Comparison of ENCODE assay signal across 19 cellular contexts in the genomic region with DNA sequence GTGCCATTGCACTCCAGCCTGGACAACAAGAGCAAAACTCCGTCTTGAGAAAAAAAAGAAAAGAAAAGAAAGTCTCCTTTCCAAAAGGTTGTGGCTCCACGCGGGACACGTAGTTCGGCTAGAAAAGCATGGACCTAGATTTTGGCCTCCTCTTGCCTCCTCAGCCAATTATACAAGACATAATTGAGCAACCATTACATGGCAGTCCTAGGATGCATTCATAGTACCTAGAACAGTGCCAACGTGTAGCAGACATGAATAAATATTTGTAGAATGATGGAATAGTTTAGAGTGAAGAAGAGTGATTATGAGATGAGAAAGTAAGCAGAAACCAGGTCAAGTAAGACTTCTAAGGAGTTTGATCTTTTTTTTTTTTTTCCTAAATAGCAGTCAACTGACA.
DNase-seq lines count a peak whose midpoint lies in the region; ATAC-seq and TF ChIP-seq lines count a peak whose summit lies in the region.
"Had no signal": no experiment of that assay in that cellular context is flagged by ENCODE, and none has a peak within 500 bp of the region (broad histone marks: within the 10 kb centered on the region; RNA-seq: fewer than 3 reads in every experiment).

No MANE protein-coding gene starts in this region.

- peak overlapping the region; percentile 77; the same call in 1 of the 2 replicates for H3K27ac ChIP-seq in C4-2B
- H3K27ac ChIP-seq in DOHH2 (ENCODE audit: low read depth, low read length): no peak overlapping the region
- H3K27ac ChIP-seq in naive thymus-derived CD4-positive, alpha-beta T cell (ENCODE audit: low read depth, low read length): no peak overlapping the region
- H3K27ac ChIP-seq in dorsolateral prefrontal cortex: peak overlapping the region in 1 of 59 donors; percentile 17

- no peaks in the 10 kb centered on the region for H3K36me3 ChIP-seq in DOHH2 (ENCODE audit: control insufficient read depth, low read length)
- no peaks in the 10 kb centered on the region for H3K36me3 ChIP-seq in naive thymus-derived CD4-positive, alpha-beta T cell (ENCODE audit: control insufficient read depth in 2 of 3, insufficient read depth in 3 of 3, low read length in 3 of 3)
- H3K36me3 ChIP-seq: BE2C had no signal

- intact Hi-C loops in naive thymus-derived CD4-positive, alpha-beta T cell (cut with micrococcal nuclease): no loop called here
- intact Hi-C loops in dorsolateral prefrontal cortex (cut with DNase I): no loop called here

- H3K9me2 ChIP-seq in DOHH2 (replicated peaks; ENCODE audit: control insufficient read depth, low read length): no peaks in the 10 kb centered on the region

- H3K4me3 ChIP-seq in DOHH2 (ENCODE audit: low read length) (no peak overlapping the region), dorsolateral prefrontal cortex (no peak overlapping the region)
- H3K4me3 ChIP-seq in naive thymus-derived CD4-positive, alpha-beta T cell (ENCODE audit: low read length): no peak overlapping the region
- H3K4me3 ChIP-seq: GM23338, K562 had no signal

- POLR2A ChIA-PET in WTC11 (lab: Charles Lee): interaction anchor here (0.6 kb wide), 2 partner anchors 109 to 468 kb away, joined by 4 to 5 read pairs; no protein-coding TSS in a partner anchor
- POLR2A ChIA-PET in naive thymus-derived CD4-positive, alpha-beta T cell (lab: Charles Lee): interaction anchor here (0.5 to 2.0 kb wide), 3 partner anchors 23 to 189 kb away, joined by 3 to 5 read pairs (median 4); no protein-coding TSS in a partner anchor

- CTCF ChIA-PET in WTC11 (lab: Charles Lee): no interaction called here
- CTCF ChIA-PET in naive thymus-derived CD4-positive, alpha-beta T cell (lab: Charles Lee): no interaction called here

- ATAC-seq in WTC11: no peak
- ATAC-seq in naive thymus-derived CD4-positive, alpha-beta T cell: no peak
- ATAC-seq: GM23338, K562, Panc1 had no signal

- H3K27ac Mint-ChIP-seq in WTC11: peak overlapping the region; percentile 8
- peak overlapping the region in 8 of 9 donors; percentile 62 to 89 (median 83) for H3K27ac Mint-ChIP-seq in naive thymus-derived CD4-positive, alpha-beta T cell
- H3K27ac Mint-ChIP-seq: GM23338 had no signal

- H3K4me3 Mint-ChIP-seq in WTC11: no peak overlapping the region
- H3K4me3 Mint-ChIP-seq in naive thymus-derived CD4-positive, alpha-beta T cell: peak overlapping the region in 3 of 10 donors; percentile 2 to 54 (median 47)
- H3K4me3 Mint-ChIP-seq: CD8-positive, alpha-beta memory T cell; GM23338 had no signal

- no peaks in the 10 kb centered on the region for H3K9me3 Mint-ChIP-seq in WTC11
- no peaks in the 10 kb centered on the region for H3K9me3 Mint-ChIP-seq in naive thymus-derived CD4-positive, alpha-beta T cell
- H3K9me3 Mint-ChIP-seq: CD8-positive, alpha-beta memory T cell; GM23338 had no signal

- DNase-seq in WTC11 (ENCODE audit: low spot score) (no peak), RPMI8226 (no peak), NCI-H446 treated with DMSO at 0.1 percent for 48 hours (lab: John Stamatoyannopoulos, UW) (no peak), dorsolateral prefrontal cortex (no peak)
- DNase-seq in naive thymus-derived CD4-positive, alpha-beta T cell: no peak
- DNase-seq: BE2C; CD8-positive, alpha-beta memory T cell; DMS79; MV-4-11; NCI-H1417 treated with DMSO at 0.1 percent for 48 hours; NCI-H1930; NCI-H510A; NCI-H82; SHP77 had no signal

- peaks cover 25% of the 10 kb centered on the region for H3F3A ChIP-seq in DOHH2 (ENCODE audit: control insufficient read depth, insufficient read depth)

- H4K20me1 ChIP-seq in DOHH2 (ENCODE audit: control insufficient read depth, insufficient read depth, low read depth, low read length): no peaks in the 10 kb centered on the region

- no peaks in the 10 kb centered on the region for H3K9me3 ChIP-seq in DOHH2 (ENCODE audit: control insufficient read depth, insufficient read depth, low read length)
- H3K9me3 ChIP-seq in naive thymus-derived CD4-positive, alpha-beta T cell (ENCODE audit: control insufficient read depth in 2 of 3, low read length in 3 of 3): no peaks in the 10 kb centered on the region
- H3K9me3 ChIP-seq: BE2C had no signal

- peak overlapping the region; percentile 44; the same call in 1 of the 2 replicates for H3K4me2 ChIP-seq in DOHH2 (ENCODE audit: low read length)
- H3K4me2 ChIP-seq: GM23338 had no signal

- H3K27me3 ChIP-seq in DOHH2 (ENCODE audit: control insufficient read depth, low read length): no peaks in the 10 kb centered on the region
- H3K27me3 ChIP-seq in naive thymus-derived CD4-positive, alpha-beta T cell (ENCODE audit: control insufficient read depth in 2 of 2, insufficient read depth in 2 of 2, low read length in 2 of 2): no peaks in the 10 kb centered on the region
- no peaks in the 10 kb centered on the region for H3K27me3 ChIP-seq in dorsolateral prefrontal cortex
- H3K27me3 ChIP-seq: BE2C had no signal

- H3K4me1 ChIP-seq in DOHH2 (ENCODE audit: control insufficient read depth, low read length): peaks cover 67% of the 10 kb centered on the region
- H3K4me1 ChIP-seq in naive thymus-derived CD4-positive, alpha-beta T cell (ENCODE audit: control insufficient read depth in 2 of 2, insufficient read depth in 2 of 2, low read length in 2 of 2): peaks cover 12 to 50% of the 10 kb centered on the region in 2 donors

- TF ChIP-seq CTCF in C4-2B (conservative IDR thresholded peaks at IDR 0.05) (no peak), DOHH2 (IDR thresholded peaks at IDR 0.05; ENCODE audit: low read depth, low read length, poor library complexity, severe bottlenecking) (no peak), WTC11 (IDR thresholded peaks at IDR 0.05) (no peak), dorsolateral prefrontal cortex (IDR thresholded peaks at IDR 0.05 in 54 of 56, conservative IDR thresholded peaks at IDR 0.05 in 2 of 56; ENCODE audit: low read depth in 1 of 56, partially characterized antibody in 56 of 56) (no peak)

- H3K79me2 ChIP-seq in DOHH2 (ENCODE audit: control insufficient read depth, low read length): peaks cover 55% of the 10 kb centered on the region

- H3K27me3 Mint-ChIP-seq in WTC11 (ENCODE audit: low read depth): no peaks in the 10 kb centered on the region
- no peaks in the 10 kb centered on the region for H3K27me3 Mint-ChIP-seq in naive thymus-derived CD4-positive, alpha-beta T cell

- H3K36me3 Mint-ChIP-seq in WTC11: no peaks in the 10 kb centered on the region; the same call in 1 of the 2 replicates
- peaks cover 4 to 17% (median 12%) of the 10 kb centered on the region in 5 donors for H3K36me3 Mint-ChIP-seq in naive thymus-derived CD4-positive, alpha-beta T cell

- H3K4me1 Mint-ChIP-seq in WTC11: peaks cover 31% of the 10 kb centered on the region
- H3K4me1 Mint-ChIP-seq in naive thymus-derived CD4-positive, alpha-beta T cell: peaks cover 41 to 75% (median 64%) of the 10 kb centered on the region in 7 donors

TF ChIP-seq in WTC11, 78 proteins besides CTCF, POLR2A, EP300 and RAD21:
- TF ChIP-seq ATF1 (CRISPR knock-in tag; IDR thresholded peaks at IDR 0.05) (no peak), ZNF396 (CRISPR knock-in tag; IDR thresholded peaks at IDR 0.05; ENCODE audit: borderline replicate concordance) (no peak)
